Comparison of ENCODE assay signal across 2 cellular contexts in the genomic region with DNA sequence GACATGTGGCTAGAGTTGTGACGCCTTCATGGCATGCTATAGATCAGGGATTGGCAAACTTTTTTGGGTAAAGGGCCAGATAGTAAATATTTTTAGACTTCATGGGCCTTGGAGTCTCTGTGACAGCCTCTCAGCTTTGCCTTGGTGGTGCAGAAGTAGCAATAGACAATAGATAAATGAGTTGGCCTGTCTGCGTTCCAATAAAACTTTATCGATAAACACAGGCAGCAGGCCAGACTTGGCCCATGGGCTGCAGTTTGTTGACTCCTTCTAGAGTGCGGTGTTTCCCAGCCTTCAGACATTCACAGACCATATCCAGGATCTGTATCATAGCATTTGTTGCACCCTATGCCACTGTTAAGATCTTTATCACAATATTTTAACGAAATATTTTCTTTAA.
TF ChIP-seq lines count a peak whose summit lies in the region.

No MANE protein-coding gene starts in this region.

TF ChIP-seq in K562, 482 proteins besides CTCF, POLR2A, EP300 and RAD21 (continues in another document):
- TF ChIP-seq, protein P1, sequence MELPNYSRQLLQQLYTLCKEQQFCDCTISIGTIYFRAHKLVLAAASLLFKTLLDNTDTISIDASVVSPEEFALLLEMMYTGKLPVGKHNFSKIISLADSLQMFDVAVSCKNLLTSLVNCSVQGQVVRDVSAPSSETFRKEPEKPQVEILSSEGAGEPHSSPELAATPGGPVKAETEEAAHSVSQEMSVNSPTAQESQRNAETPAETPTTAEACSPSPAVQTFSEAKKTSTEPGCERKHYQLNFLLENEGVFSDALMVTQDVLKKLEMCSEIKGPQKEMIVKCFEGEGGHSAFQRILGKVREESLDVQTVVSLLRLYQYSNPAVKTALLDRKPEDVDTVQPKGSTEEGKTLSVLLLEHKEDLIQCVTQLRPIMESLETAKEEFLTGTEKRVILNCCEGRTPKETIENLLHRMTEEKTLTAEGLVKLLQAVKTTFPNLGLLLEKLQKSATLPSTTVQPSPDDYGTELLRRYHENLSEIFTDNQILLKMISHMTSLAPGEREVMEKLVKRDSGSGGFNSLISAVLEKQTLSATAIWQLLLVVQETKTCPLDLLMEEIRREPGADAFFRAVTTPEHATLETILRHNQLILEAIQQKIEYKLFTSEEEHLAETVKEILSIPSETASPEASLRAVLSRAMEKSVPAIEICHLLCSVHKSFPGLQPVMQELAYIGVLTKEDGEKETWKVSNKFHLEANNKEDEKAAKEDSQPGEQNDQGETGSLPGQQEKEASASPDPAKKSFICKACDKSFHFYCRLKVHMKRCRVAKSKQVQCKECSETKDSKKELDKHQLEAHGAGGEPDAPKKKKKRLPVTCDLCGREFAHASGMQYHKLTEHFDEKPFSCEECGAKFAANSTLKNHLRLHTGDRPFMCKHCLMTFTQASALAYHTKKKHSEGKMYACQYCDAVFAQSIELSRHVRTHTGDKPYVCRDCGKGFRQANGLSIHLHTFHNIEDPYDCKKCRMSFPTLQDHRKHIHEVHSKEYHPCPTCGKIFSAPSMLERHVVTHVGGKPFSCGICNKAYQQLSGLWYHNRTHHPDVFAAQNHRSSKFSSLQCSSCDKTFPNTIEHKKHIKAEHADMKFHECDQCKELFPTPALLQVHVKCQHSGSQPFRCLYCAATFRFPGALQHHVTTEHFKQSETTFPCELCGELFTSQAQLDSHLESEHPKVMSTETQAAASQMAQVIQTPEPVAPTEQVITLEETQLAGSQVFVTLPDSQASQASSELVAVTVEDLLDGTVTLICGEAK (IDR thresholded peaks at IDR 0.05): peak; percentile 81
- TF ChIP-seq, protein P1 (CRISPR knock-in tag; IDR thresholded peaks at IDR 0.05): peak; percentile 49; the same call in 1 of the 2 replicates
- no peak for TF ChIP-seq NFE2L1 (tag; IDR thresholded peaks at IDR 0.05; ENCODE audit: borderline replicate concordance, low read depth)
- TF ChIP-seq, protein P2, sequence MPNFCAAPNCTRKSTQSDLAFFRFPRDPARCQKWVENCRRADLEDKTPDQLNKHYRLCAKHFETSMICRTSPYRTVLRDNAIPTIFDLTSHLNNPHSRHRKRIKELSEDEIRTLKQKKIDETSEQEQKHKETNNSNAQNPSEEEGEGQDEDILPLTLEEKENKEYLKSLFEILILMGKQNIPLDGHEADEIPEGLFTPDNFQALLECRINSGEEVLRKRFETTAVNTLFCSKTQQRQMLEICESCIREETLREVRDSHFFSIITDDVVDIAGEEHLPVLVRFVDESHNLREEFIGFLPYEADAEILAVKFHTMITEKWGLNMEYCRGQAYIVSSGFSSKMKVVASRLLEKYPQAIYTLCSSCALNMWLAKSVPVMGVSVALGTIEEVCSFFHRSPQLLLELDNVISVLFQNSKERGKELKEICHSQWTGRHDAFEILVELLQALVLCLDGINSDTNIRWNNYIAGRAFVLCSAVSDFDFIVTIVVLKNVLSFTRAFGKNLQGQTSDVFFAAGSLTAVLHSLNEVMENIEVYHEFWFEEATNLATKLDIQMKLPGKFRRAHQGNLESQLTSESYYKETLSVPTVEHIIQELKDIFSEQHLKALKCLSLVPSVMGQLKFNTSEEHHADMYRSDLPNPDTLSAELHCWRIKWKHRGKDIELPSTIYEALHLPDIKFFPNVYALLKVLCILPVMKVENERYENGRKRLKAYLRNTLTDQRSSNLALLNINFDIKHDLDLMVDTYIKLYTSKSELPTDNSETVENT (CRISPR knock-in tag; IDR thresholded peaks at IDR 0.05): no peak
- TF ChIP-seq, protein P3, sequence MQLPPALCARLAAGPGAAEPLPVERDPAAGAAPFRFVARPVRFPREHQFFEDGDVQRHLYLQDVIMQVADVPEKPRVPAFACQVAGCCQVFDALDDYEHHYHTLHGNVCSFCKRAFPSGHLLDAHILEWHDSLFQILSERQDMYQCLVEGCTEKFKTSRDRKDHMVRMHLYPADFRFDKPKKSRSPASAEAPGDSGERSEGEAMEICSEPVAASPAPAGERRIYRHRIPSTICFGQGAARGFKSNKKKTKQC (CRISPR knock-in tag; IDR thresholded peaks at IDR 0.05): no peak
- no peak for TF ChIP-seq PRPF4 (IDR thresholded peaks at IDR 0.05; ENCODE audit: insufficient read depth, low read depth, low read length, poor library complexity, severe bottlenecking)
- TF ChIP-seq CCNT2 (IDR thresholded peaks at IDR 0.05; ENCODE audit: borderline replicate concordance, extremely low read depth, insufficient read length, low read depth, low read length): no peak

TF ChIP-seq in HepG2, 621 proteins besides CTCF, POLR2A, EP300 and RAD21:
- TF ChIP-seq, protein P1 (IDR thresholded peaks at IDR 0.05): no peak
- TF ChIP-seq, protein P1 (CRISPR knock-in tag; IDR thresholded peaks at IDR 0.05): peak; percentile 96
- no peak for TF ChIP-seq THAP11 (CRISPR knock-in tag; IDR thresholded peaks at IDR 0.05)
TF ChIP-seq in HepG2: peak in this region for 1.
